Comparison of ENCODE assay signal across 27 cellular contexts in the genomic region with DNA sequence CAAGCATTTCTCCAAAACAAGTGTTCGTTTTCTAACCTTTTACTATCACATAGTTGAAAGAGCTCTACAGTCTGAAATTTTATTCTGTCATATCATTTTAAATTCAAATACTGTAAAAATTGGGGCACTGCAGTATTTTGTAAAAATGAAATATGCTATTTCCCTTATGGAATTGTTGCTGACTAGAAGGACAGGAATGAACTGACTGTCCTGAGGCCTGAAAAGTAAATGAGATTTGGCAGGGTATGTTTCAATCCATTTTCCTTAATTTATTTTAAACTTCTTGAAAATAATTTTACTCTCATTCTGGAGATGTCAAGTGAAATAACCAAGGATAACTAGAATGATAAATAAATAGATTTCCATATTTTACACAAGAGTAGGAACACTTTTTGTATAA.
"Had no signal": no experiment of that assay in that cellular context is flagged by ENCODE, and none has a peak within 500 bp of the region (broad histone marks: within the 10 kb centered on the region; RNA-seq: fewer than 3 reads in every experiment).

No MANE protein-coding gene starts in this region.

- H3K36me3 Mint-ChIP-seq: natural killer cell; stimulated activated effector memory CD8-positive, alpha-beta T cell treated with anti-CD3 and anti-CD28 coated beads, Interleukin-12 subunit alpha, Interleukin-12 subunit beta, amount 100 ng/mL, for 72 hours; stimulated activated naive B cell treated with anti-CD40 and anti-IgM and Interleukin-4, amounts not matched to agents 10 μg/mL and 1 μg/mL and 100 μg/mL, for 72 hours had no signal

- H3K27me3 ChIP-seq: ovary, right lobe of liver, sigmoid colon, stomach, thyroid gland, tibial nerve, upper lobe of left lung, vagina had no signal

- H3K9me3 ChIP-seq: ovary, right lobe of liver, sigmoid colon, stomach, thoracic aorta, thyroid gland, tibial nerve, upper lobe of left lung, vagina had no signal

- H3K4me3 Mint-ChIP-seq: natural killer cell; nephron; stimulated activated effector memory CD8-positive, alpha-beta T cell treated with anti-CD3 and anti-CD28 coated beads, Interleukin-12 subunit alpha, Interleukin-12 subunit beta, amount 100 ng/mL, for 72 hours; stimulated activated naive B cell treated with anti-CD40 and anti-IgM and Interleukin-4, amounts not matched to agents 10 μg/mL and 1 μg/mL and 100 μg/mL, for 72 hours; stimulated activated naive CD8-positive, alpha-beta T cell treated with anti-CD3 and anti-CD28 coated beads, Interleukin-15, Interleukin-2, amounts not matched to agents 100 ng/mL and 50 ng/mL, for 24 hours had no signal

- H3K4me1 ChIP-seq: parathyroid adenoma, psoas muscle, thyroid gland, vagina had no signal

- H3K79me2 ChIP-seq: parathyroid adenoma had no signal

- H2AFZ ChIP-seq: parathyroid adenoma had no signal

- H3K27me3 Mint-ChIP-seq: progenitor cell of endocrine pancreas; stimulated activated naive CD8-positive, alpha-beta T cell treated with anti-CD3 and anti-CD28 coated beads, Interleukin-15, Interleukin-2, amounts not matched to agents 100 ng/mL and 50 ng/mL, for 24 hours had no signal

- H3K27ac Mint-ChIP-seq: natural killer cell; nephron; progenitor cell of endocrine pancreas; stimulated activated effector memory CD8-positive, alpha-beta T cell treated with anti-CD3 and anti-CD28 coated beads, Interleukin-12 subunit alpha, Interleukin-12 subunit beta, amount 100 ng/mL, for 72 hours; stimulated activated naive B cell treated with anti-CD40 and anti-IgM and Interleukin-4, amounts not matched to agents 10 μg/mL and 1 μg/mL and 100 μg/mL, for 72 hours; stimulated activated naive CD8-positive, alpha-beta T cell treated with anti-CD3 and anti-CD28 coated beads, Interleukin-15, Interleukin-2, amounts not matched to agents 100 ng/mL and 50 ng/mL, for 24 hours had no signal

- H3K4me1 Mint-ChIP-seq: natural killer cell had no signal

- H3K9me3 Mint-ChIP-seq: natural killer cell; nephron; stimulated activated effector memory CD8-positive, alpha-beta T cell treated with anti-CD3 and anti-CD28 coated beads, Interleukin-12 subunit alpha, Interleukin-12 subunit beta, amount 100 ng/mL, for 72 hours; stimulated activated naive B cell treated with anti-CD40 and anti-IgM and Interleukin-4, amounts not matched to agents 10 μg/mL and 1 μg/mL and 100 μg/mL, for 72 hours; stimulated activated naive CD8-positive, alpha-beta T cell treated with anti-CD3 and anti-CD28 coated beads, Interleukin-15, Interleukin-2, amounts not matched to agents 100 ng/mL and 50 ng/mL, for 24 hours had no signal

- H3K27ac ChIP-seq: ovary, parathyroid adenoma, psoas muscle, sigmoid colon, stomach, thoracic aorta, thyroid gland, tibial nerve, upper lobe of left lung, vagina had no signal

- H3K9ac ChIP-seq: parathyroid adenoma had no signal

- ATAC-seq: natural killer cell; psoas muscle; right cardiac atrium; stimulated activated effector memory CD8-positive, alpha-beta T cell treated with anti-CD3 and anti-CD28 coated beads, Interleukin-12 subunit alpha, Interleukin-12 subunit beta, amount 100 ng/mL, for 72 hours; stimulated activated naive B cell treated with anti-CD40 and anti-IgM and Interleukin-4, amounts not matched to agents 10 μg/mL and 1 μg/mL and 100 μg/mL, for 72 hours had no signal

- H3K4me3 ChIP-seq: ovary, psoas muscle, right lobe of liver, sigmoid colon, stomach, thoracic aorta, thyroid gland, tibial nerve, upper lobe of left lung, vagina had no signal

- DNase-seq: natural killer cell; occipital lobe; ovary; posterior cingulate gyrus; psoas muscle; right cardiac atrium; right lobe of liver; sigmoid colon; small intestine; stimulated activated CD4-positive, alpha-beta T cell treated with anti-CD3 and anti-CD28 coated beads, Interleukin-15, amount 100 ng/mL, for 24 hours; stimulated activated CD4-positive, alpha-beta T cell treated with anti-CD3 and anti-CD28 coated beads, Interleukin-2, amount 100 ng/mL, for 24 hours; stimulated activated CD4-positive, alpha-beta T cell treated with anti-CD3 and anti-CD28 coated beads, Interleukin-2, amount 100 ng/mL, for 48 hours; stimulated activated CD4-positive, alpha-beta T cell treated with anti-CD3 and anti-CD28 coated beads, Interleukin-4, amount 100 ng/mL, for 24 hours; stimulated activated naive B cell treated with anti-CD40 and anti-IgM and Interleukin-4, amounts not matched to agents 10 μg/mL and 1 μg/mL and 100 μg/mL, for 72 hours; stimulated activated naive CD4-positive, alpha-beta T cell treated with Interleukin-2 at 50 U/mL for 16 hours; stomach; thyroid gland; trophoblast cell; upper lobe of left lung had no signal

- H3K36me3 ChIP-seq: ovary, right lobe of liver, sigmoid colon, stomach, thoracic aorta, thyroid gland, tibial nerve, upper lobe of left lung, vagina had no signal
